8 cellular contexts compared by ENCODE assay signal in the genomic region with DNA sequence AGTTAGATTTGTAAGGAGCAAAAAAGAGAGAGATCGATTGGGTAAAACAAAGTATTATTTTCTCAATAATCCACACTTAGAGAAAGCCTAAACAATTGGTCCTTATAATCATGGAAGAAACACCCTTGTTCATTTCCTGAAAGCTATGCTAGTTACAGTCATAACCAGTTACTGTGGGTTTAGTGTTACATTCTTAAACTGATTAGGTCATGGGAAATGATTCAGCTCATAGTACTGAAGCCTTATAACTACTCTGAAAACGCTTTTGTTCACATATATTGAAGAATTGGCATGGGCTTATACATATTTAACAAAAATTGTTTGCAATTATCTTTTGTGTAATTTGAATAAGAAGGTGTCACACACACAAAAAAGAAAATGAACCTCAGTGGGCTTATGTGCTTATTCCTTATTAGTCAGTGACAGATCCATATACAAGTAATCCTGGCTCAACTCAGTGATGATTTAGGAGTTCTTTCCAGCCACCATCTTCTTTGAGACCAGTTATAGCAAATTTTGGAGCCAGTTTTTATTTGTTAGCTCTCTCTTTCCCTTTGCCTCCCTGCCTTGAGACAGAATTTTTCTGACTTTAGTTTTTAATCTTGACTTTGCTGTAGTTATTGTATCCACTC.
DNase-seq lines count a peak whose midpoint lies in the region; ATAC-seq and TF ChIP-seq lines count a peak whose summit lies in the region.

No MANE protein-coding gene starts in this region.

- H3K4me1 ChIP-seq in RWPE2 (ENCODE audit: insufficient read depth, poor library complexity, severe bottlenecking) (peaks cover 42% of the 10 kb centered on the region), prostate gland (replicated peaks) (no peaks in the 10 kb centered on the region)

- H3K27me3 ChIP-seq in RWPE2 (ENCODE audit: insufficient read depth, poor library complexity, severe bottlenecking) (no peaks in the 10 kb centered on the region), kidney epithelial cell (ENCODE audit: control insufficient read depth, insufficient read depth, low read length) (no peaks in the 10 kb centered on the region), prostate gland (replicated peaks; ENCODE audit: insufficient read depth) (no peaks in the 10 kb centered on the region)

- DNase-seq in RWPE2 (ENCODE audit: low spot score) (no peak), kidney epithelial cell (ENCODE audit: low read depth) (peak; percentile 87), prostate gland (ENCODE audit: low spot score) (no peak), CD1c-positive myeloid dendritic cell (ENCODE audit: extremely low spot score) (no peak), SIG-M5 treated with dmso at 0.1 percent for 504 hours (lab: John Stamatoyannopoulos, UW; ENCODE audit: unreplicated experiment) (no peak), nucleus accumbens (lab: John Stamatoyannopoulos, UW) (no peak)

- H3K36me3 ChIP-seq in RWPE2 (ENCODE audit: low read depth), result no peaks in the 10 kb centered on the region
- no peaks in the 10 kb centered on the region for H3K36me3 ChIP-seq in kidney epithelial cell (ENCODE audit: control insufficient read depth, insufficient read depth, low read length)
- H3K36me3 ChIP-seq in prostate gland, result no peaks in the 10 kb centered on the region

- H3K9me3 ChIP-seq in RWPE2 (ENCODE audit: severe bottlenecking) (no peaks in the 10 kb centered on the region), prostate gland (no peaks in the 10 kb centered on the region)

- intact Hi-C loops in prostate gland (cut with DNase I), result no loop called here

- H3K27ac ChIP-seq in RWPE2 (ENCODE audit: poor library complexity, severe bottlenecking) (peak overlapping the region; percentile 97), prostate gland (no peak overlapping the region)

- ATAC-seq in GM18499 (IDR thresholded peaks at IDR 0.05; ENCODE audit: insufficient read depth, unreplicated experiment), result peak; percentile 99
- ATAC-seq in HG02759 (IDR thresholded peaks at IDR 0.05; ENCODE audit: unreplicated experiment), result peak; percentile 81
- ATAC-seq in RWPE2 (ENCODE audit: low read depth), result peak; percentile 99

- TF ChIP-seq CTCF in RWPE2 (IDR thresholded peaks at IDR 0.05; ENCODE audit: poor library complexity, severe bottlenecking) (no peak), kidney epithelial cell (IDR thresholded peaks at IDR 0.05; ENCODE audit: insufficient read depth, low read length, poor library complexity, severe bottlenecking) (no peak), prostate gland (IDR thresholded peaks at IDR 0.05) (no peak)

- no peak for TF ChIP-seq POLR2A in prostate gland (IDR thresholded peaks at IDR 0.05)

- no peak overlapping the region for H3K4me3 ChIP-seq in RWPE2 (ENCODE audit: severe bottlenecking)
- no peak overlapping the region for H3K4me3 ChIP-seq in kidney epithelial cell (ENCODE audit: low read depth, low read length)
- no peak overlapping the region for H3K4me3 ChIP-seq in prostate gland

- 47% methylated on average over 2 of the region's 2 CpGs for WGBS in prostate gland
